8 cellular contexts compared by ENCODE assay signal in the genomic region with DNA sequence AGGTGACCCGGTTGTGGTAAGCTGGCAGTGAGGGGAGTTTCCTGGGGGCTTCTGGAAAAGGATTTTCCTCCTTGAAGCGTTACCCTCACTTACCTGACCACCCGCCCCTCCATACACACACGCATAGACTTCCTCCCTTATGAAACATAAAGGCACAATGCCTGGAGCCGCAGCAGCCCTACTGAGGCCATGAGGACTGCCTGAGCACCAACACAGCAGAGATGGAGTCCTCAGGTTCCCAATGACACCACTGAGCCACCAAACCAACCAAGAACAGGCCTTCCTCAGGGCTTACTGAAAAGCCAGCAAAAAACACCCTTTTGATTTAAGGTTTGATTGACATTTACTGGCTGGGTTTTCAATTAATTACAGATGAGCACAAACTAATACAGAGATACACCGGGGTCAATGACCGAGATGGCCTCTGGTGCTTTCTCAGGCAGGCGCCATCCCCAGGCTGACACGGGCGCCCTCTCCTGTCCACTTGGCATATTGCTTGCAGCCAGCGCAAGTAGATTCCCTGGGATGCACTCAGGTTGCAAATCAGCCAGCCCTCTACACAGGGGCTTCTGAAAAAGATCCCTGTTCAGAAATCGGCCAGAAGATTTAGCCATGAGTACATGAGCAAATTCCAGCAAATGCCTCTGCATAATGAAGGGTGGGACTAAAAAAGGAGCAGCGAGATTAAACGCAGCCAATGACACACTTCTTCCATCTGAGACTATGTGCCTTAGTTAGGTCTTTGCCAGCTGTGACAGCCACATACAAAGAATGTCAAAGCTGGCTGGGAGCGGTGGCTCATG. TPM values are rescaled to one million over a fixed set of nuclear protein-coding genes. Genes with fewer than 3 reads are reported as not detected.
A peak's percentile ranks its signal among the peaks of the same experiment; 100 is the strongest.
DNase-seq lines count a peak whose midpoint lies in the region; ATAC-seq and TF ChIP-seq lines count a peak whose summit lies in the region.

No MANE protein-coding gene starts in this region.

- POLR2A ChIA-PET in SK-N-SH (lab: Yijun Ruan, JAX): no interaction called here

- no peaks in the 10 kb centered on the region for H4K20me1 ChIP-seq in SK-N-SH (ENCODE audit: insufficient read depth)

- no peak overlapping the region for H3K27ac ChIP-seq in SK-N-SH (ENCODE audit: low read depth in 2 of 2, low read length in 1 of 2)
- peak overlapping the region; percentile 64 for H3K27ac ChIP-seq in right cardiac atrium (ENCODE audit: low read length)

- H3F3A ChIP-seq in SK-N-SH (replicated peaks; ENCODE audit: insufficient read depth): peaks cover 5% of the 10 kb centered on the region

- H3K4me1 ChIP-seq in SK-N-SH (ENCODE audit: control insufficient read depth in 1 of 2, insufficient read depth in 2 of 2, low read depth in 1 of 2, low read length in 1 of 2) (peaks cover 0 to 5% of the 10 kb centered on the region in 2 experiments; a peak in 1 of 4 replicates), right cardiac atrium (ENCODE audit: control insufficient read depth, insufficient read depth, low read length) (peaks cover 5% of the 10 kb centered on the region)

- H3K9me3 ChIP-seq in SK-N-SH (no peaks in the 10 kb centered on the region), right cardiac atrium (ENCODE audit: control insufficient read depth, low read length) (no peaks in the 10 kb centered on the region)

- H3K79me2 ChIP-seq in SK-N-SH (ENCODE audit: insufficient read depth): peaks cover 49% of the 10 kb centered on the region

- H3K36me3 Mint-ChIP-seq in activated naive CD8-positive, alpha-beta T cell treated with anti-CD3 and anti-CD28 coated beads, Interleukin-2, amount 50 U/mL, for 24 hours (ENCODE audit: low read depth): no peaks in the 10 kb centered on the region

- peaks cover 0 to 5% of the 10 kb centered on the region in 2 experiments for H3K36me3 ChIP-seq in SK-N-SH (replicated peaks in 1 of 2; ENCODE audit: control insufficient read depth in 1 of 2, insufficient read depth in 2 of 2, low read length in 1 of 2)

- TF ChIP-seq EP300 in SK-N-SH (IDR thresholded peaks at IDR 0.05; ENCODE audit: borderline replicate concordance in 1 of 2, low read depth in 1 of 2, low read length in 1 of 2): no peak

- no peak overlapping the region for H2AFZ ChIP-seq in SK-N-SH (ENCODE audit: low read depth)

- H3K27me3 ChIP-seq in SK-N-SH (ENCODE audit: insufficient read depth) (no peaks in the 10 kb centered on the region), right cardiac atrium (ENCODE audit: control insufficient read depth, insufficient read depth) (no peaks in the 10 kb centered on the region)

- no peak overlapping the region for H3K9ac ChIP-seq in SK-N-SH

- TF ChIP-seq RAD21 in SK-N-SH (IDR thresholded peaks at IDR 0.05; ENCODE audit: low read length): peak; percentile 71

- TF ChIP-seq CTCF in SK-N-SH (IDR thresholded peaks at IDR 0.05): peak; percentile 81

- no peak for ATAC-seq in activated CD4-positive, CD25-positive, alpha-beta regulatory T cell treated with anti-CD3 and anti-CD28 coated beads, Interleukin-2, amount 50 U/mL, for 24 hours
- peak; percentile 49 for ATAC-seq in activated naive CD8-positive, alpha-beta T cell treated with anti-CD3 and anti-CD28 coated beads, Interleukin-2, amount 50 U/mL, for 24 hours
- ATAC-seq in right cardiac atrium: peak; percentile 53 to 55
- no peak for ATAC-seq in HG03135 (IDR thresholded peaks at IDR 0.05; ENCODE audit: unreplicated experiment)
- no peak for ATAC-seq in HG03520 (IDR thresholded peaks at IDR 0.05; ENCODE audit: unreplicated experiment)

- CTCF ChIA-PET in SK-N-SH (lab: Yijun Ruan, JAX): interaction anchor here (0.7 to 0.9 kb wide), 4 partner anchors 18 to 160 kb away, joined by 3 read pairs; no protein-coding TSS in a partner anchor

- no peaks in the 10 kb centered on the region for H3K9me3 Mint-ChIP-seq in activated naive CD8-positive, alpha-beta T cell treated with anti-CD3 and anti-CD28 coated beads, Interleukin-2, amount 50 U/mL, for 24 hours

- intact Hi-C loops in right cardiac atrium (cut with DNase I): loop anchor here in 2 of 4 donors (2.0 to 10.0 kb wide), 2 partner anchors 45 kb away; no protein-coding TSS in a partner anchor

- WGBS in SK-N-SH (ENCODE audit: low lambda C conversion rate): 64% methylated on average over 14 of the region's 15 CpGs
- 53% methylated on average over 15 of the region's 15 CpGs for WGBS in right cardiac atrium

- peak overlapping the region; percentile 42 for H3K27ac Mint-ChIP-seq in activated naive CD8-positive, alpha-beta T cell treated with anti-CD3 and anti-CD28 coated beads, Interleukin-2, amount 50 U/mL, for 24 hours

- H3K4me1 Mint-ChIP-seq in activated naive CD8-positive, alpha-beta T cell treated with anti-CD3 and anti-CD28 coated beads, Interleukin-2, amount 50 U/mL, for 24 hours: peaks cover 9% of the 10 kb centered on the region

- H3K4me3 Mint-ChIP-seq in activated naive CD8-positive, alpha-beta T cell treated with anti-CD3 and anti-CD28 coated beads, Interleukin-2, amount 50 U/mL, for 24 hours: no peak overlapping the region

- H3K27me3 Mint-ChIP-seq in activated naive CD8-positive, alpha-beta T cell treated with anti-CD3 and anti-CD28 coated beads, Interleukin-2, amount 50 U/mL, for 24 hours: no peaks in the 10 kb centered on the region

- H3K4me3 ChIP-seq in SK-N-SH (ENCODE audit: low read depth in 2 of 2, low read length in 1 of 2) (peak overlapping the region in 1 of 2 experiments; percentile 39; a peak in 1 of 4 replicates), right cardiac atrium (ENCODE audit: low read length) (no peak overlapping the region)

- peak; percentile 10 for DNase-seq in activated CD4-positive, CD25-positive, alpha-beta regulatory T cell treated with anti-CD3 and anti-CD28 coated beads, Interleukin-2, amount 50 U/mL, for 16 hours (ENCODE audit: low read depth, low spot score)
- DNase-seq in SK-N-SH (peak; percentile 74), right cardiac atrium (peak in 2 of 3 donors; percentile 71 to 80)
- DNase-seq in activated naive CD8-positive, alpha-beta T cell treated with anti-CD3 and anti-CD28 coated beads, Interleukin-2, amount 50 U/mL, for 24 hours: peak; percentile 77
- peak; percentile 39 to 82 (median 60) for DNase-seq in stimulated activated CD4-positive, alpha-beta T cell treated with anti-CD3 and anti-CD28 coated beads, Interleukin-12 subunit alpha, Interleukin-12 subunit beta, amount 100 ng/mL, for 48 hours (ENCODE audit: low read depth in 2 of 3, low spot score in 1 of 3)

- no peaks in the 10 kb centered on the region for H3K9me2 ChIP-seq in SK-N-SH

- no peak overlapping the region for H3K4me2 ChIP-seq in SK-N-SH

TF ChIP-seq in SK-N-SH, 30 proteins besides CTCF, POLR2A, EP300 and RAD21:
- peak; percentile 62 for TF ChIP-seq SMC3 (IDR thresholded peaks at IDR 0.05; ENCODE audit: low read depth, low read length)
- TF ChIP-seq RFX5 (IDR thresholded peaks at IDR 0.05; ENCODE audit: low read length): no peak

RNA-seq across cellular contexts. Expression of a gene that starts 14.8 kb away (rescaled TPM):
- polyA plus RNA-seq in SK-N-SH (2012; rRNA removed): 10.0 and 11.1 TPM in 2 replicates
- 6.0 and 6.6 TPM in 2 replicates for polyA plus RNA-seq in SK-N-SH (2012; cell fraction: cytosol; rRNA removed)
- 10.7 and 12.1 TPM in 2 replicates for polyA plus RNA-seq in SK-N-SH (2012; cell fraction: nucleus; rRNA removed)
- total RNA-seq in right cardiac atrium: 10 to 100 TPM; 20.7 to 27.6 (median 24.1) TPM
- 17.5 TPM for polyA plus RNA-seq in right cardiac atrium

RNA-seq across cellular contexts. Expression of a gene that starts 32.2 kb away (rescaled TPM):
- polyA plus RNA-seq in SK-N-SH (2012; rRNA removed) (0.29 and 0.69 TPM in 2 replicates), right cardiac atrium (7.7 TPM)
- 0.54 and 0.55 TPM in 2 replicates for polyA plus RNA-seq in SK-N-SH (2012; cell fraction: cytosol; rRNA removed)
- polyA plus RNA-seq in SK-N-SH (2012; cell fraction: nucleus; rRNA removed): 0.38 and 0.69 TPM in 2 replicates
- total RNA-seq in right cardiac atrium: 10 to 100 TPM in 1 of 4 donors, 1 to 10 TPM in 3; 3.7 to 11.3 (median 4.7) TPM

Comparison
In these comparisons a context has a peak if more than half of its experiments do, and no peak if none do; other contexts are left out.
1. DNase-seq: peak in every context shown above with its lines; median percentile 77 in activated naive CD8-positive, alpha-beta T cell treated with anti-CD3 and anti-CD28 coated beads, Interleukin-2, amount 50 U/mL, for 24 hours; 76 in right cardiac atrium; 74 in SK-N-SH; 60 in stimulated activated CD4-positive, alpha-beta T cell treated with anti-CD3 and anti-CD28 coated beads, Interleukin-12 subunit alpha, Interleukin-12 subunit beta, amount 100 ng/mL, for 48 hours; 10 in activated CD4-positive, CD25-positive, alpha-beta regulatory T cell treated with anti-CD3 and anti-CD28 coated beads, Interleukin-2, amount 50 U/mL, for 16 hours.
2. ATAC-seq: peak in activated naive CD8-positive, alpha-beta T cell treated with anti-CD3 and anti-CD28 coated beads, Interleukin-2, amount 50 U/mL, for 24 hours (single experiment) and right cardiac atrium (2 of 2); none in activated CD4-positive, CD25-positive, alpha-beta regulatory T cell treated with anti-CD3 and anti-CD28 coated beads, Interleukin-2, amount 50 U/mL, for 24 hours (0 of 2), HG03135 (single experiment) and HG03520 (single experiment).